2 cellular contexts compared by ENCODE assay signal in the genomic region with DNA sequence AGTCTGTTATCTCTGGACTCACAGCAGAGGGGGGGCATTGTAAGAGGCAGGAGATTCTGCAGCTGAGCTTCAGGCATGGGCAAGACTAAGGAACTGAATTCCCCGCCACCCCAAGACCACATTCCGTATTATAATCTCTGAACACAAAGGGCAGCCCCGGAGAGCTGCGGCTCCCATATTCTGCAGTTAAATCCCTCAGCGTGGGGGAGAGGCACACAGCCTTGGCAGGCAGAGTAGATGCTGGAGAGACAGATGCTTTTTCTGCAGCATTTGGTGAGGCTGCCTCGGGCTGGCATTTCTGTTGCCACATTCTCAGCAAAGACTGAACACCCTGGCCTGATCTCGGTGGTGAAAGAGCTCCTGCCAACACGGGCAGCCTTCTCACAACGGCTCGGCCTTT.
TF ChIP-seq lines count a peak whose summit lies in the region.

No MANE protein-coding gene starts in this region.

TF ChIP-seq in GM23338, 12 proteins besides CTCF, POLR2A, EP300 and RAD21 (continues in another document):
- TF ChIP-seq, protein P1, sequence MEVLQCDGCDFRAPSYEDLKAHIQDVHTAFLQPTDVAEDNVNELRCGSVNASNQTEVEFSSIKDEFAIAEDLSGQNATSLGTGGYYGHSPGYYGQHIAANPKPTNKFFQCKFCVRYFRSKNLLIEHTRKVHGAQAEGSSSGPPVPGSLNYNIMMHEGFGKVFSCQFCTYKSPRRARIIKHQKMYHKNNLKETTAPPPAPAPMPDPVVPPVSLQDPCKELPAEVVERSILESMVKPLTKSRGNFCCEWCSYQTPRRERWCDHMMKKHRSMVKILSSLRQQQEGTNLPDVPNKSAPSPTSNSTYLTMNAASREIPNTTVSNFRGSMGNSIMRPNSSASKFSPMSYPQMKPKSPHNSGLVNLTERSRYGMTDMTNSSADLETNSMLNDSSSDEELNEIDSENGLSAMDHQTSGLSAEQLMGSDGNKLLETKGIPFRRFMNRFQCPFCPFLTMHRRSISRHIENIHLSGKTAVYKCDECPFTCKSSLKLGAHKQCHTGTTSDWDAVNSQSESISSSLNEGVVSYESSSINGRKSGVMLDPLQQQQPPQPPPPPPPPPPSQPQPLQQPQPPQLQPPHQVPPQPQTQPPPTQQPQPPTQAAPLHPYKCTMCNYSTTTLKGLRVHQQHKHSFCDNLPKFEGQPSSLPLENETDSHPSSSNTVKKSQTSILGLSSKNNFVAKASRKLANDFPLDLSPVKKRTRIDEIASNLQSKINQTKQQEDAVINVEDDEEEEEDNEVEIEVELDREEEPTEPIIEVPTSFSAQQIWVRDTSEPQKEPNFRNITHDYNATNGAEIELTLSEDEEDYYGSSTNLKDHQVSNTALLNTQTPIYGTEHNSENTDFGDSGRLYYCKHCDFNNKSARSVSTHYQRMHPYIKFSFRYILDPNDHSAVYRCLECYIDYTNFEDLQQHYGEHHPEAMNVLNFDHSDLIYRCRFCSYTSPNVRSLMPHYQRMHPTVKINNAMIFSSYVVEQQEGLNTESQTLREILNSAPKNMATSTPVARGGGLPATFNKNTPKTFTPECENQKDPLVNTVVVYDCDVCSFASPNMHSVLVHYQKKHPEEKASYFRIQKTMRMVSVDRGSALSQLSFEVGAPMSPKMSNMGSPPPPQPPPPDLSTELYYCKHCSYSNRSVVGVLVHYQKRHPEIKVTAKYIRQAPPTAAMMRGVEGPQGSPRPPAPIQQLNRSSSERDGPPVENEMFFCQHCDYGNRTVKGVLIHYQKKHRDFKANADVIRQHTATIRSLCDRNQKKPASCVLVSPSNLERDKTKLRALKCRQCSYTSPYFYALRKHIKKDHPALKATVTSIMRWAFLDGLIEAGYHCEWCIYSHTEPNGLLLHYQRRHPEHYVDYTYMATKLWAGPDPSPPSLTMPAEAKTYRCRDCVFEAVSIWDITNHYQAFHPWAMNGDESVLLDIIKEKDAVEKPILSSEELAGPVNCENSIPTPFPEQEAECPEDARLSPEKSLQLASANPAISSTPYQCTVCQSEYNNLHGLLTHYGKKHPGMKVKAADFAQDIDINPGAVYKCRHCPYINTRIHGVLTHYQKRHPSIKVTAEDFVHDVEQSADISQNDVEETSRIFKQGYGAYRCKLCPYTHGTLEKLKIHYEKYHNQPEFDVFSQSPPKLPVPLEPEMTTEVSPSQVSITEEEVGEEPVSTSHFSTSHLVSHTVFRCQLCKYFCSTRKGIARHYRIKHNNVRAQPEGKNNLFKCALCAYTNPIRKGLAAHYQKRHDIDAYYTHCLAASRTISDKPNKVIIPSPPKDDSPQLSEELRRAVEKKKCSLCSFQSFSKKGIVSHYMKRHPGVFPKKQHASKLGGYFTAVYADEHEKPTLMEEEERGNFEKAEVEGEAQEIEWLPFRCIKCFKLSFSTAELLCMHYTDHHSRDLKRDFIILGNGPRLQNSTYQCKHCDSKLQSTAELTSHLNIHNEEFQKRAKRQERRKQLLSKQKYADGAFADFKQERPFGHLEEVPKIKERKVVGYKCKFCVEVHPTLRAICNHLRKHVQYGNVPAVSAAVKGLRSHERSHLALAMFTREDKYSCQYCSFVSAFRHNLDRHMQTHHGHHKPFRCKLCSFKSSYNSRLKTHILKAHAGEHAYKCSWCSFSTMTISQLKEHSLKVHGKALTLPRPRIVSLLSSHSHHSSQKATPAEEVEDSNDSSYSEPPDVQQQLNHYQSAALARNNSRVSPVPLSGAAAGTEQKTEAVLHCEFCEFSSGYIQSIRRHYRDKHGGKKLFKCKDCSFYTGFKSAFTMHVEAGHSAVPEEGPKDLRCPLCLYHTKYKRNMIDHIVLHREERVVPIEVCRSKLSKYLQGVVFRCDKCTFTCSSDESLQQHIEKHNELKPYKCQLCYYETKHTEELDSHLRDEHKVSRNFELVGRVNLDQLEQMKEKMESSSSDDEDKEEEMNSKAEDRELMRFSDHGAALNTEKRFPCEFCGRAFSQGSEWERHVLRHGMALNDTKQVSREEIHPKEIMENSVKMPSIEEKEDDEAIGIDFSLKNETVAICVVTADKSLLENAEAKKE (CRISPR knock-in tag; IDR thresholded peaks at IDR 0.05): no peak
- TF ChIP-seq, protein P2, sequence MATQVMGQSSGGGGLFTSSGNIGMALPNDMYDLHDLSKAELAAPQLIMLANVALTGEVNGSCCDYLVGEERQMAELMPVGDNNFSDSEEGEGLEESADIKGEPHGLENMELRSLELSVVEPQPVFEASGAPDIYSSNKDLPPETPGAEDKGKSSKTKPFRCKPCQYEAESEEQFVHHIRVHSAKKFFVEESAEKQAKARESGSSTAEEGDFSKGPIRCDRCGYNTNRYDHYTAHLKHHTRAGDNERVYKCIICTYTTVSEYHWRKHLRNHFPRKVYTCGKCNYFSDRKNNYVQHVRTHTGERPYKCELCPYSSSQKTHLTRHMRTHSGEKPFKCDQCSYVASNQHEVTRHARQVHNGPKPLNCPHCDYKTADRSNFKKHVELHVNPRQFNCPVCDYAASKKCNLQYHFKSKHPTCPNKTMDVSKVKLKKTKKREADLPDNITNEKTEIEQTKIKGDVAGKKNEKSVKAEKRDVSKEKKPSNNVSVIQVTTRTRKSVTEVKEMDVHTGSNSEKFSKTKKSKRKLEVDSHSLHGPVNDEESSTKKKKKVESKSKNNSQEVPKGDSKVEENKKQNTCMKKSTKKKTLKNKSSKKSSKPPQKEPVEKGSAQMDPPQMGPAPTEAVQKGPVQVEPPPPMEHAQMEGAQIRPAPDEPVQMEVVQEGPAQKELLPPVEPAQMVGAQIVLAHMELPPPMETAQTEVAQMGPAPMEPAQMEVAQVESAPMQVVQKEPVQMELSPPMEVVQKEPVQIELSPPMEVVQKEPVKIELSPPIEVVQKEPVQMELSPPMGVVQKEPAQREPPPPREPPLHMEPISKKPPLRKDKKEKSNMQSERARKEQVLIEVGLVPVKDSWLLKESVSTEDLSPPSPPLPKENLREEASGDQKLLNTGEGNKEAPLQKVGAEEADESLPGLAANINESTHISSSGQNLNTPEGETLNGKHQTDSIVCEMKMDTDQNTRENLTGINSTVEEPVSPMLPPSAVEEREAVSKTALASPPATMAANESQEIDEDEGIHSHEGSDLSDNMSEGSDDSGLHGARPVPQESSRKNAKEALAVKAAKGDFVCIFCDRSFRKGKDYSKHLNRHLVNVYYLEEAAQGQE (IDR thresholded peaks at IDR 0.05; ENCODE audit: unreplicated experiment): no peak
- TF ChIP-seq ZNF114 (CRISPR knock-in tag; IDR thresholded peaks at IDR 0.05) (no peak), CREB1 (CRISPR knock-in tag; IDR thresholded peaks at IDR 0.05; ENCODE audit: low read depth) (no peak), ZNF331 (CRISPR knock-in tag; IDR thresholded peaks at IDR 0.05; ENCODE audit: low read depth) (no peak), POLR2AphosphoS5 (IDR thresholded peaks at IDR 0.05; ENCODE audit: low read depth) (no peak; the same call in 1 of the 2 replicates), STAT1 (IDR thresholded peaks at IDR 0.05; ENCODE audit: unreplicated experiment) (no peak), EZH2phosphoT487 (IDR thresholded peaks at IDR 0.05; ENCODE audit: unreplicated experiment) (no peak), NANOG (IDR thresholded peaks at IDR 0.05; ENCODE audit: borderline replicate concordance) (no peak), JUNB (IDR thresholded peaks at IDR 0.05; ENCODE audit: unreplicated experiment) (no peak)

TF ChIP-seq in SK-N-SH treated with all-trans-retinoic acid at 6 μM for 48 hours, 23 proteins besides CTCF, POLR2A, EP300 and RAD21:
- TF ChIP-seq ESRRG (CRISPR knock-in tag; IDR thresholded peaks at IDR 0.05): no peak
- TF ChIP-seq ZFP30 (CRISPR knock-in tag; IDR thresholded peaks at IDR 0.05): no peak
- no peak for TF ChIP-seq RARB (CRISPR knock-in tag; IDR thresholded peaks at IDR 0.05)
- TF ChIP-seq ZNF565 (CRISPR knock-in tag; conservative IDR thresholded peaks at IDR 0.05; ENCODE audit: low read depth): no peak
- TF ChIP-seq ZC3H10 (CRISPR knock-in tag; IDR thresholded peaks at IDR 0.05): no peak
- TF ChIP-seq ZNF70 (CRISPR knock-in tag; IDR thresholded peaks at IDR 0.05): no peak
- no peak for TF ChIP-seq ZFP3 (CRISPR knock-in tag; IDR thresholded peaks at IDR 0.05)
- TF ChIP-seq PPARA (CRISPR knock-in tag; IDR thresholded peaks at IDR 0.05; ENCODE audit: borderline replicate concordance): no peak
- TF ChIP-seq ISL1 (CRISPR knock-in tag; IDR thresholded peaks at IDR 0.05): no peak
- TF ChIP-seq, protein P3, sequence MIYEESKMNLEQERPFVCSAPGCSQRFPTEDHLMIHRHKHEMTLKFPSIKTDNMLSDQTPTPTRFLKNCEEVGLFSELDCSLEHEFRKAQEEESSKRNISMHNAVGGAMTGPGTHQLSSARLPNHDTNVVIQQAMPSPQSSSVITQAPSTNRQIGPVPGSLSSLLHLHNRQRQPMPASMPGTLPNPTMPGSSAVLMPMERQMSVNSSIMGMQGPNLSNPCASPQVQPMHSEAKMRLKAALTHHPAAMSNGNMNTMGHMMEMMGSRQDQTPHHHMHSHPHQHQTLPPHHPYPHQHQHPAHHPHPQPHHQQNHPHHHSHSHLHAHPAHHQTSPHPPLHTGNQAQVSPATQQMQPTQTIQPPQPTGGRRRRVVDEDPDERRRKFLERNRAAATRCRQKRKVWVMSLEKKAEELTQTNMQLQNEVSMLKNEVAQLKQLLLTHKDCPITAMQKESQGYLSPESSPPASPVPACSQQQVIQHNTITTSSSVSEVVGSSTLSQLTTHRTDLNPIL (CRISPR knock-in tag; IDR thresholded peaks at IDR 0.05; ENCODE audit: low read depth): no peak
- TF ChIP-seq, protein P4, sequence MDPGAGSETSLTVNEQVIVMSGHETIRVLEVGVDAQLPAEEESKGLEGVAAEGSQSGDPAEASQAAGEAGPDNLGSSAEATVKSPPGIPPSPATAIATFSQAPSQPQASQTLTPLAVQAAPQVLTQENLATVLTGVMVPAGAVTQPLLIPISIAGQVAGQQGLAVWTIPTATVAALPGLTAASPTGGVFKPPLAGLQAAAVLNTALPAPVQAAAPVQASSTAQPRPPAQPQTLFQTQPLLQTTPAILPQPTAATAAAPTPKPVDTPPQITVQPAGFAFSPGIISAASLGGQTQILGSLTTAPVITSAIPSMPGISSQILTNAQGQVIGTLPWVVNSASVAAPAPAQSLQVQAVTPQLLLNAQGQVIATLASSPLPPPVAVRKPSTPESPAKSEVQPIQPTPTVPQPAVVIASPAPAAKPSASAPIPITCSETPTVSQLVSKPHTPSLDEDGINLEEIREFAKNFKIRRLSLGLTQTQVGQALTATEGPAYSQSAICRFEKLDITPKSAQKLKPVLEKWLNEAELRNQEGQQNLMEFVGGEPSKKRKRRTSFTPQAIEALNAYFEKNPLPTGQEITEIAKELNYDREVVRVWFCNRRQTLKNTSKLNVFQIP (CRISPR knock-in tag; IDR thresholded peaks at IDR 0.05; ENCODE audit: borderline replicate concordance, low read depth): no peak
- no peak for TF ChIP-seq OSR1 (CRISPR knock-in tag; IDR thresholded peaks at IDR 0.05)
- TF ChIP-seq ARNTL (CRISPR knock-in tag; IDR thresholded peaks at IDR 0.05; ENCODE audit: borderline replicate concordance, low read depth): no peak
- no peak for TF ChIP-seq GLIS3 (CRISPR knock-in tag; IDR thresholded peaks at IDR 0.05)
- TF ChIP-seq BACH2 (CRISPR knock-in tag; IDR thresholded peaks at IDR 0.05; ENCODE audit: borderline replicate concordance): no peak
- TF ChIP-seq CSDC2 (CRISPR knock-in tag; IDR thresholded peaks at IDR 0.05): no peak
- TF ChIP-seq TCF4 (CRISPR knock-in tag; IDR thresholded peaks at IDR 0.05; ENCODE audit: borderline replicate concordance): no peak
- TF ChIP-seq, protein P5, sequence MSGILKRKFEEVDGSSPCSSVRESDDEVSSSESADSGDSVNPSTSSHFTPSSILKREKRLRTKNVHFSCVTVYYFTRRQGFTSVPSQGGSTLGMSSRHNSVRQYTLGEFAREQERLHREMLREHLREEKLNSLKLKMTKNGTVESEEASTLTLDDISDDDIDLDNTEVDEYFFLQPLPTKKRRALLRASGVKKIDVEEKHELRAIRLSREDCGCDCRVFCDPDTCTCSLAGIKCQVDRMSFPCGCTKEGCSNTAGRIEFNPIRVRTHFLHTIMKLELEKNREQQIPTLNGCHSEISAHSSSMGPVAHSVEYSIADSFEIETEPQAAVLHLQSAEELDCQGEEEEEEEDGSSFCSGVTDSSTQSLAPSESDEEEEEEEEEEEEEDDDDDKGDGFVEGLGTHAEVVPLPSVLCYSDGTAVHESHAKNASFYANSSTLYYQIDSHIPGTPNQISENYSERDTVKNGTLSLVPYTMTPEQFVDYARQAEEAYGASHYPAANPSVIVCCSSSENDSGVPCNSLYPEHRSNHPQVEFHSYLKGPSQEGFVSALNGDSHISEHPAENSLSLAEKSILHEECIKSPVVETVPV (CRISPR knock-in tag; IDR thresholded peaks at IDR 0.05): no peak
- TF ChIP-seq, protein P6, sequence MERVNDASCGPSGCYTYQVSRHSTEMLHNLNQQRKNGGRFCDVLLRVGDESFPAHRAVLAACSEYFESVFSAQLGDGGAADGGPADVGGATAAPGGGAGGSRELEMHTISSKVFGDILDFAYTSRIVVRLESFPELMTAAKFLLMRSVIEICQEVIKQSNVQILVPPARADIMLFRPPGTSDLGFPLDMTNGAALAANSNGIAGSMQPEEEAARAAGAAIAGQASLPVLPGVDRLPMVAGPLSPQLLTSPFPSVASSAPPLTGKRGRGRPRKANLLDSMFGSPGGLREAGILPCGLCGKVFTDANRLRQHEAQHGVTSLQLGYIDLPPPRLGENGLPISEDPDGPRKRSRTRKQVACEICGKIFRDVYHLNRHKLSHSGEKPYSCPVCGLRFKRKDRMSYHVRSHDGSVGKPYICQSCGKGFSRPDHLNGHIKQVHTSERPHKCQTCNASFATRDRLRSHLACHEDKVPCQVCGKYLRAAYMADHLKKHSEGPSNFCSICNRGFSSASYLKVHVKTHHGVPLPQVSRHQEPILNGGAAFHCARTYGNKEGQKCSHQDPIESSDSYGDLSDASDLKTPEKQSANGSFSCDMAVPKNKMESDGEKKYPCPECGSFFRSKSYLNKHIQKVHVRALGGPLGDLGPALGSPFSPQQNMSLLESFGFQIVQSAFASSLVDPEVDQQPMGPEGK (CRISPR knock-in tag; IDR thresholded peaks at IDR 0.05; ENCODE audit: borderline replicate concordance): no peak
